8 cellular contexts compared by ENCODE assay signal in genomic region chr3:108091498-108092259, GRCh38. TPM values are rescaled to one million over a fixed set of nuclear protein-coding genes. Genes with fewer than 3 reads are reported as not detected.
DNase-seq lines count a peak whose midpoint lies in the region; ATAC-seq and TF ChIP-seq lines count a peak whose summit lies in the region.

No MANE protein-coding gene starts in this region.

- H3K4me3 ChIP-seq in ACC112 (ENCODE audit: low read depth, low read length) (peak overlapping the region; percentile 85), HCT116 (replicated peaks in 1 of 2; ENCODE audit: low read depth in 1 of 2, low read length in 2 of 2) (peak overlapping the region; percentile 67 to 72), lower lobe of right lung (peak overlapping the region; percentile 79)

- no peaks in the 10 kb centered on the region for H3K9me2 ChIP-seq in HCT116 (ENCODE audit: insufficient read depth)

- H4K20me1 ChIP-seq in HCT116 (ENCODE audit: insufficient read depth) = no peaks in the 10 kb centered on the region

- H3K4me2 ChIP-seq in HCT116 (ENCODE audit: low read length) = peak overlapping the region; percentile 83

- BruUV-seq in HCT116 (replicated peaks; lab: Mats Ljungman, UMichigan) = TSS peak; percentile 60

- no peak for DNase-seq in HCT116 (ENCODE audit: low read depth, low spot score)
- peak; percentile 14 for DNase-seq in UCSD-AML1 (lab: John Stamatoyannopoulos, UW; ENCODE audit: unreplicated experiment)
- DNase-seq in cerebellar cortex (ENCODE audit: low spot score) = peak; percentile 50
- DNase-seq in lower lobe of right lung = peak; percentile 47
- DNase-seq in substantia nigra (lab: John Stamatoyannopoulos, UW) = peak in 7 of 49 donors; percentile 26 to 48 (median 43)
- DNase-seq in HuH-7 (ENCODE audit: low spot score) = no peak
- no peak for DNase-seq in NCI-H2171 treated with DMSO at 0.1 percent for 48 hours (lab: John Stamatoyannopoulos, UW)

- CTCF ChIA-PET in HCT116 (lab: Charles Lee) = no interaction called here

- H3K79me2 ChIP-seq in ACC112 (ENCODE audit: control insufficient read depth, insufficient read depth, low read length, unreplicated experiment) (peaks cover 38% of the 10 kb centered on the region), HCT116 (ENCODE audit: insufficient read depth, low read length) (peaks cover 23% of the 10 kb centered on the region)

- H3K9ac ChIP-seq in HCT116 (ENCODE audit: low read length) = peak overlapping the region; percentile 77; the same call in 1 of the 2 replicates

- POLR2A ChIA-PET in HCT116 (lab: Charles Lee) = no interaction called here

- no peak for TF ChIP-seq POLR2A in HCT116 (IDR thresholded peaks at IDR 0.05; ENCODE audit: borderline replicate concordance, extremely low read depth, insufficient read depth, insufficient read length)

- no peak for TF ChIP-seq RAD21 in HCT116 (IDR thresholded peaks at IDR 0.05; ENCODE audit: low read depth)

- H3K27ac ChIP-seq in ACC112 (ENCODE audit: low read depth, low read length) = no peak overlapping the region; the same call in 1 of the 2 replicates
- peak overlapping the region; percentile 36; the same call in 1 of the 2 replicates for H3K27ac ChIP-seq in HCT116 (ENCODE audit: low read depth, low read length)
- H3K27ac ChIP-seq in lower lobe of right lung = peak overlapping the region; percentile 96
- H3K27ac ChIP-seq in substantia nigra (ENCODE audit: low read depth, low read length, poor library complexity, severe bottlenecking) = peak overlapping the region; percentile 86

- H3K27me3 ChIP-seq in ACC112 (ENCODE audit: insufficient read depth, low read length) (no peaks in the 10 kb centered on the region), HCT116 (ENCODE audit: insufficient read depth, low read length) (no peaks in the 10 kb centered on the region), lower lobe of right lung (ENCODE audit: low read depth) (no peaks in the 10 kb centered on the region)

- RAD21 ChIA-PET in HCT116 (lab: Charles Lee; ENCODE audit: low non-redundant PET in 1 of 2, low total read pairs in 2 of 2, uncharacterized antibody in 2 of 2, unreplicated experiment in 2 of 2) = no interaction called here

- H3K36me3 ChIP-seq in ACC112 (ENCODE audit: insufficient read depth, low read length) = 0 out of 2 replicates have a peak, but pooled peaks cover 2% of the 10 kb centered on the region
- H3K36me3 ChIP-seq in HCT116 (ENCODE audit: control insufficient read depth in 1 of 2, insufficient read depth in 2 of 2, low read length in 2 of 2) = no peaks in the 10 kb centered on the region
- no peaks in the 10 kb centered on the region for H3K36me3 ChIP-seq in lower lobe of right lung

- H3K4me1 ChIP-seq in ACC112 (ENCODE audit: control insufficient read depth, insufficient read depth, low read length, unreplicated experiment) = peaks cover 5% of the 10 kb centered on the region
- H3K4me1 ChIP-seq in HCT116 (ENCODE audit: control insufficient read depth in 1 of 2, insufficient read depth in 2 of 2, low read length in 2 of 2) = peaks cover 0 to 19% of the 10 kb centered on the region in 2 experiments; a peak in 2 of 4 replicates
- H3K4me1 ChIP-seq in lower lobe of right lung = peaks cover 19% of the 10 kb centered on the region

- intact Hi-C loops in HCT116 (cut with micrococcal nuclease) (loop anchor here (5.0 kb wide), 1 partner anchor 164 kb away; no protein-coding TSS in a partner anchor), lower lobe of right lung (cut with DNase I) (no loop called here)

- H2AFZ ChIP-seq in ACC112 (ENCODE audit: low read length, unreplicated experiment) (peak overlapping the region; percentile 55), HCT116 (ENCODE audit: low read depth, low read length, poor library complexity, severe bottlenecking) (no peak overlapping the region)

- no peak for TF ChIP-seq CTCF in HCT116 (IDR thresholded peaks at IDR 0.05 in 2 of 3, conservative IDR thresholded peaks at IDR 0.05 in 1 of 3; ENCODE audit: borderline replicate concordance in 1 of 3, insufficient read depth in 1 of 3, low read depth in 2 of 3, low read length in 2 of 3)
- TF ChIP-seq CTCF in lower lobe of right lung (IDR thresholded peaks at IDR 0.05) = no peak

- ATAC-seq in HCT116 (no peak), lower lobe of right lung (peak; percentile 47 to 53)

- H3K9me3 ChIP-seq in HCT116 (ENCODE audit: control insufficient read depth in 1 of 2, insufficient read depth in 1 of 2, low read depth in 1 of 2, low read length in 2 of 2) (no peaks in the 10 kb centered on the region), lower lobe of right lung (no peaks in the 10 kb centered on the region)

TF ChIP-seq in HCT116, 20 proteins besides CTCF, POLR2A, EP300 and RAD21:
- no peak for TF ChIP-seq CBX3 (IDR thresholded peaks at IDR 0.05; ENCODE audit: low read depth)
- no peak for TF ChIP-seq EZH2phosphoT487 (IDR thresholded peaks at IDR 0.05; ENCODE audit: borderline replicate concordance)
- TF ChIP-seq EGR1 (IDR thresholded peaks at IDR 0.05; ENCODE audit: low read depth) = no peak
- no peak for TF ChIP-seq ATF3 (IDR thresholded peaks at IDR 0.05)
- TF ChIP-seq REST (IDR thresholded peaks at IDR 0.05; ENCODE audit: low read depth) = no peak
- no peak for TF ChIP-seq EZH2 (IDR thresholded peaks at IDR 0.05)
- TF ChIP-seq SP1 (IDR thresholded peaks at IDR 0.05; ENCODE audit: low read depth) = no peak
- TF ChIP-seq ELF1 (IDR thresholded peaks at IDR 0.05; ENCODE audit: borderline replicate concordance, low read depth) = no peak
- TF ChIP-seq FOSL1 (IDR thresholded peaks at IDR 0.05; ENCODE audit: low read depth) = no peak
- no peak for TF ChIP-seq TCF7L2 (IDR thresholded peaks at IDR 0.05; ENCODE audit: borderline replicate concordance, extremely low read depth, insufficient read depth, insufficient read length)
- TF ChIP-seq MAX (IDR thresholded peaks at IDR 0.05) = no peak
- TF ChIP-seq YY1 (IDR thresholded peaks at IDR 0.05; ENCODE audit: extremely low read depth, insufficient replicate concordance, low read depth, low read length) = no peak

RNA-seq across cellular contexts. Expression of gene CD47, which starts 0.8 kb away (rescaled TPM):
- 42.5 TPM for total RNA-seq in HCT116 (2021; ENCODE audit: unreplicated experiment)
- polyA plus RNA-seq in HCT116 (2012) = 21.6 and 26.0 TPM in 2 replicates
- 222 TPM for total RNA-seq in lower lobe of right lung

Comparison
In these comparisons a context has a peak if more than half of its experiments do, and no peak if none do; other contexts are left out.
1. DNase-seq: peak in UCSD-AML1 (single experiment), cerebellar cortex (single experiment) and lower lobe of right lung (single experiment); none in HCT116 (single experiment), HuH-7 (single experiment) and NCI-H2171 treated with DMSO at 0.1 percent for 48 hours (single experiment).
2. Peak in every context shown above with its lines, with median percentiles within 50 percentile points of each other: H3K4me3 ChIP-seq.